In the genomic region with DNA sequence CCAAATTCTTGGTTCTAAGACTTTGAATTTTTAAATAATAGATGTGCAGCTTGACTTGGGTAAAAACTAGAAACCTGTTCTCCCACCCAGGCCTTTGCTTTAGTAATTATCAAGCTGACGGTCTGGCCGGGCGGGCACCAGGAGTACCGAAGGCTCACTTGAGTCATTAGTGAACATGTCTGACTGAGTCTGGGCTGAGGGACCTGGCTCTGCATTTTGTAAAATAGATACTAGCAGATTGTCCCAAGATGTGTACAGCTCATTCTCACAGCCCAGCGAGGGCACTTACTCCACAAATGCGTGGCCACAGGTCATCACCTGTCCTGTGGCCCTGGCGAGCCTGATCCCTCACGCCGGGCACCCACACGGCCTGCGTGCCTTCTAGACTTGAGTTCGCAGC, we compare ENCODE assay signal across 22 cellular contexts.
A peak's percentile ranks its signal among the peaks of the same experiment; 100 is the strongest.
DNase-seq lines count a peak whose midpoint lies in the region; ATAC-seq and TF ChIP-seq lines count a peak whose summit lies in the region.
"Had no signal": no experiment of that assay in that cellular context is flagged by ENCODE, and none has a peak within 500 bp of the region (broad histone marks: within the 10 kb centered on the region; RNA-seq: fewer than 3 reads in every experiment).

No MANE protein-coding gene starts in this region.

- no peak for ATAC-seq in body of pancreas
- peak; percentile 19 for ATAC-seq in esophagus mucosa
- ATAC-seq in HG03025 (IDR thresholded peaks at IDR 0.05; ENCODE audit: low FRiP score, unreplicated experiment), result no peak
- ATAC-seq in GM19452 (IDR thresholded peaks at IDR 0.05; ENCODE audit: unreplicated experiment), result no peak
- ATAC-seq: stimulated activated naive B cell treated with anti-CD40 and anti-IgM and Interleukin-4, amounts not matched to agents 10 μg/mL and 1 μg/mL and 100 μg/mL, for 72 hours had no signal

- no peak overlapping the region for H3K4me3 Mint-ChIP-seq in nephron
- H3K4me3 Mint-ChIP-seq: H9; memory B cell; nephron progenitor cell; stimulated activated naive B cell treated with anti-CD40 and anti-IgM and Interleukin-4, amounts not matched to agents 10 μg/mL and 1 μg/mL and 100 μg/mL, for 72 hours had no signal

- H3K27ac Mint-ChIP-seq in nephron, result peak overlapping the region; percentile 55 to 87 (median 72)
- H3K27ac Mint-ChIP-seq: memory B cell; stimulated activated naive B cell treated with anti-CD40 and anti-IgM and Interleukin-4, amounts not matched to agents 10 μg/mL and 1 μg/mL and 100 μg/mL, for 72 hours had no signal

- H3K27me3 Mint-ChIP-seq in nephron (ENCODE audit: low read depth), result no peaks in the 10 kb centered on the region
- H3K27me3 Mint-ChIP-seq: memory B cell; stimulated activated naive B cell treated with anti-CD40 and anti-IgM and Interleukin-4, amounts not matched to agents 10 μg/mL and 1 μg/mL and 100 μg/mL, for 72 hours had no signal

- H3K4me1 Mint-ChIP-seq in nephron, result peaks cover 28% of the 10 kb centered on the region
- H3K4me1 Mint-ChIP-seq: memory B cell; stimulated activated naive B cell treated with anti-CD40 and anti-IgM and Interleukin-4, amounts not matched to agents 10 μg/mL and 1 μg/mL and 100 μg/mL, for 72 hours had no signal

- TF ChIP-seq POLR2A in body of pancreas (IDR thresholded peaks at IDR 0.05) (no peak), suprapubic skin (IDR thresholded peaks at IDR 0.05) (no peak)

- no peaks in the 10 kb centered on the region for H3K9me3 ChIP-seq in body of pancreas
- H3K9me3 ChIP-seq in suprapubic skin, result no peaks in the 10 kb centered on the region
- H3K9me3 ChIP-seq: MG63 had no signal

- DNase-seq in body of pancreas (no peak), suprapubic skin (ENCODE audit: low spot score in 2 of 2) (no peak), DMS153 (lab: John Stamatoyannopoulos, UW) (no peak), hepatic stellate cell (ENCODE audit: low spot score) (no peak)
- DNase-seq: activated CD4-positive, alpha-beta T cell treated with anti-CD3 and anti-CD28 coated beads for 4 hours; activated effector memory CD4-positive, alpha-beta T cell treated with Interleukin-2 at 50 U/mL for 16 hours; amniotic stem cell; H9; IMR-90; MG63; NCI-H345; nephron progenitor cell; RPMI8226; stimulated activated CD4-positive, alpha-beta T cell treated with anti-CD3 and anti-CD28 coated beads, Interleukin-15, amount 100 ng/mL, for 24 hours; stimulated activated naive B cell treated with anti-CD40 and anti-IgM and Interleukin-4, amounts not matched to agents 10 μg/mL and 1 μg/mL and 100 μg/mL, for 72 hours; SW 1271 had no signal

- TF ChIP-seq CTCF in body of pancreas (IDR thresholded peaks at IDR 0.05), result no peak
- TF ChIP-seq CTCF in nephron (IDR thresholded peaks at IDR 0.05; ENCODE audit: unreplicated experiment in 3 of 3), result no peak
- no peak for TF ChIP-seq CTCF in suprapubic skin (IDR thresholded peaks at IDR 0.05)

- H3K36me3 ChIP-seq in body of pancreas (replicated peaks in 1 of 2; ENCODE audit: insufficient read depth in 1 of 2, low read depth in 2 of 2) (no peaks in the 10 kb centered on the region), suprapubic skin (peaks cover under 1% of the 10 kb centered on the region)

- no peaks in the 10 kb centered on the region for H3K9me3 Mint-ChIP-seq in nephron
- H3K9me3 Mint-ChIP-seq: H9; memory B cell; stimulated activated naive B cell treated with anti-CD40 and anti-IgM and Interleukin-4, amounts not matched to agents 10 μg/mL and 1 μg/mL and 100 μg/mL, for 72 hours had no signal

- peak overlapping the region in 3 of 4 donors; percentile 47 to 71 (median 68) for H3K27ac ChIP-seq in body of pancreas
- peak overlapping the region; percentile 84 for H3K27ac ChIP-seq in suprapubic skin
- H3K27ac ChIP-seq: HL-60 had no signal

- H3K36me3 Mint-ChIP-seq in nephron (ENCODE audit: low read depth), result peaks cover 43% of the 10 kb centered on the region

- H3K27me3 ChIP-seq in body of pancreas (no peaks in the 10 kb centered on the region), suprapubic skin (no peaks in the 10 kb centered on the region)
- H3K27me3 ChIP-seq: MG63 had no signal

- TF ChIP-seq EP300 in suprapubic skin (IDR thresholded peaks at IDR 0.05), result no peak

- intact Hi-C loops in body of pancreas (cut with DNase I), result no loop called here

- H3K4me3 ChIP-seq in body of pancreas, result no peak overlapping the region
- H3K4me3 ChIP-seq in suprapubic skin, result no peak overlapping the region
- H3K4me3 ChIP-seq: MG63 had no signal

- peaks cover 81% of the 10 kb centered on the region for H3K4me1 ChIP-seq in body of pancreas
- H3K4me1 ChIP-seq in suprapubic skin, result peaks cover 75% of the 10 kb centered on the region

- WGBS in body of pancreas, 2 donors, result 92 to 94% methylated on average over 12 of the region's 12 CpGs
- WGBS in suprapubic skin, result 79% methylated on average over 12 of the region's 12 CpGs
